Comparison of ENCODE assay signal across 18 cellular contexts in the genomic region with DNA sequence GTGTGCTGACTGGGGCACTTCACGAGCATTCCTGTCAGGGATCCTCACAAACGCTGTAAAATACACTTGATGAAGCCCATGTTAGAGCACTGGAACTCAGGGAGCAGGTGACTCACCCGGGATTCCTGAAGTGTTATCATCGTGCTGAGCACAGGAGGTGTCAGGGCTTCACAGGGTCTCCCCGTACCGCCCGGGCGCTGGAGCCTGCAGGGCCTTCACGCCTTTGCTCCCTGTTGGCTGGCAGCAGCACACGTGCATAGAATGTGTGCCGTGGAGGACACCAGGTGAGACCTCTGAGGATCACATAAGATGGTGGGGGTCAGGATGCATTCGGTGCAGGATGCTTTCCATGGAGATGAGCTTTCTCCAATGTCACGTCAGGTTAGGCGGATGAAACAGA.
DNase-seq lines count a peak whose midpoint lies in the region; ATAC-seq and TF ChIP-seq lines count a peak whose summit lies in the region.
"Had no signal": no experiment of that assay in that cellular context is flagged by ENCODE, and none has a peak within 500 bp of the region (broad histone marks: within the 10 kb centered on the region; RNA-seq: fewer than 3 reads in every experiment).

No MANE protein-coding gene starts in this region.

- CTCF ChIA-PET in WTC11 (lab: Charles Lee), result no interaction called here

- no peaks in the 10 kb centered on the region for H3K27me3 ChIP-seq in GM23338 (ENCODE audit: insufficient read depth)
- H3K27me3 ChIP-seq in osteoblast (ENCODE audit: insufficient read depth, low read length), result no peaks in the 10 kb centered on the region
- H3K27me3 ChIP-seq: BE2C had no signal

- POLR2A ChIA-PET in WTC11 (lab: Charles Lee), result interaction anchor here (0.6 kb wide), 1 partner anchor 639 kb away, joined by 3 read pairs; no protein-coding TSS in a partner anchor

- H3K27ac Mint-ChIP-seq in GM23338 (peak overlapping the region; percentile 8; the same call in 1 of the 2 replicates), WTC11 (0 out of 2 replicates have a peak overlapping the region, but pooled peaks have one; percentile 9)

- DNase-seq in GM23338 (ENCODE audit: low spot score) (no peak), WTC11 (ENCODE audit: low spot score) (no peak), left kidney (ENCODE audit: low read depth, low spot score) (peak; percentile 33), osteoblast (ENCODE audit: insufficient read length, low spot score, missing footprints) (peak; percentile 8), NCI-H2081 treated with DMSO at 0.1 percent for 48 hours (lab: John Stamatoyannopoulos, UW) (no peak), SW480 (ENCODE audit: low spot score) (no peak)
- DNase-seq: 8988T; BE2C; C1 segment of cervical spinal cord; CD4-positive, CD25-positive, alpha-beta regulatory T cell; CD8-positive, alpha-beta memory T cell; COR-L47; DMS 273 treated with DMSO at 0.1 percent for 48 hours; DMS53; DND-41 had no signal

- H3K4me1 Mint-ChIP-seq in GM23338 (no peaks in the 10 kb centered on the region), WTC11 (peaks cover 2% of the 10 kb centered on the region; the same call in 1 of the 2 replicates)

- H3K27ac ChIP-seq in GM23338 (ENCODE audit: low read depth), result no peak overlapping the region
- no peak overlapping the region for H3K27ac ChIP-seq in osteoblast (ENCODE audit: low read depth, low read length)

- no peaks in the 10 kb centered on the region for H3K79me2 ChIP-seq in GM23338 (replicated peaks; ENCODE audit: insufficient read depth)
- H3K79me2 ChIP-seq in osteoblast (ENCODE audit: insufficient read depth, low read length), result no peaks in the 10 kb centered on the region

- no peak for ATAC-seq in GM23338
- no peak for ATAC-seq in WTC11
- ATAC-seq in HG03139 (IDR thresholded peaks at IDR 0.05; ENCODE audit: unreplicated experiment), result no peak
- no peak for ATAC-seq in HG02588 (IDR thresholded peaks at IDR 0.05; ENCODE audit: unreplicated experiment)

- TF ChIP-seq CTCF in GM23338 (conservative IDR thresholded peaks at IDR 0.05; ENCODE audit: low read depth in 2 of 2), result no peak
- TF ChIP-seq CTCF in WTC11 (IDR thresholded peaks at IDR 0.05), result no peak
- TF ChIP-seq CTCF in osteoblast (IDR thresholded peaks at IDR 0.05; ENCODE audit: extremely low read depth, low read depth, low read length), result no peak

- H3K27me3 Mint-ChIP-seq in GM23338 (ENCODE audit: insufficient read depth, low read depth, poor library complexity), result peaks cover 12% of the 10 kb centered on the region
- H3K27me3 Mint-ChIP-seq in WTC11 (ENCODE audit: low read depth), result no peaks in the 10 kb centered on the region
- H3K27me3 Mint-ChIP-seq: CD4-positive, CD25-positive, alpha-beta regulatory T cell had no signal

- H2AFZ ChIP-seq in GM23338 (no peak overlapping the region), osteoblast (ENCODE audit: low read length) (no peak overlapping the region)

- 0 out of 2 replicates have a peak, but pooled peaks cover 13% of the 10 kb centered on the region for H4K20me1 ChIP-seq in GM23338 (replicated peaks; ENCODE audit: insufficient read depth)
- no peaks in the 10 kb centered on the region for H4K20me1 ChIP-seq in osteoblast (ENCODE audit: insufficient read depth, low read length)

- no peaks in the 10 kb centered on the region for H3K9me3 ChIP-seq in osteoblast (ENCODE audit: low read depth, low read length)
- H3K9me3 ChIP-seq: BE2C, HAP-1 had no signal

- H3K4me3 Mint-ChIP-seq in GM23338 (no peak overlapping the region), WTC11 (no peak overlapping the region)
- H3K4me3 Mint-ChIP-seq: CD4-positive, CD25-positive, alpha-beta regulatory T cell; CD8-positive, alpha-beta memory T cell had no signal

- H3K36me3 ChIP-seq in GM23338 (ENCODE audit: insufficient read depth) (0 out of 2 replicates have a peak, but pooled peaks cover 5% of the 10 kb centered on the region), osteoblast (ENCODE audit: insufficient read depth, low read length) (no peaks in the 10 kb centered on the region)
- H3K36me3 ChIP-seq: BE2C, HAP-1 had no signal

- H3K9me3 Mint-ChIP-seq in GM23338 (no peaks in the 10 kb centered on the region; the same call in 2 of the 3 replicates), WTC11 (peaks cover 5% of the 10 kb centered on the region; the same call in 1 of the 2 replicates)

- no peaks in the 10 kb centered on the region for H3F3A ChIP-seq in GM23338 (replicated peaks; ENCODE audit: low read depth)

- H3K4me3 ChIP-seq in GM23338 (no peak overlapping the region), osteoblast (ENCODE audit: insufficient read depth, low read length) (no peak overlapping the region)
- H3K4me3 ChIP-seq: HAP-1 had no signal

- H3K4me2 ChIP-seq in GM23338 (no peak overlapping the region), osteoblast (ENCODE audit: insufficient read depth, low read length) (no peak overlapping the region)

- H3K4me1 ChIP-seq in GM23338 (ENCODE audit: insufficient read depth) (no peaks in the 10 kb centered on the region), osteoblast (ENCODE audit: insufficient read depth, low read length) (no peaks in the 10 kb centered on the region)
- H3K4me1 ChIP-seq: BE2C, HAP-1 had no signal

- no peaks in the 10 kb centered on the region for H3K9me2 ChIP-seq in GM23338 (ENCODE audit: insufficient read depth)

- H3K36me3 Mint-ChIP-seq in GM23338 (ENCODE audit: low read depth), result peaks cover 18% of the 10 kb centered on the region
- H3K36me3 Mint-ChIP-seq in WTC11, result peaks cover 22% of the 10 kb centered on the region
- H3K36me3 Mint-ChIP-seq: CD4-positive, CD25-positive, alpha-beta regulatory T cell; CD8-positive, alpha-beta memory T cell had no signal

TF ChIP-seq in GM23338, 12 proteins besides CTCF, POLR2A, EP300 and RAD21 (continues in another document):
- TF ChIP-seq POLR2AphosphoS5 (IDR thresholded peaks at IDR 0.05; ENCODE audit: low read depth) (no peak), ZNF114 (CRISPR knock-in tag; IDR thresholded peaks at IDR 0.05) (no peak), ZNF331 (CRISPR knock-in tag; IDR thresholded peaks at IDR 0.05; ENCODE audit: low read depth) (no peak), EZH2 (IDR thresholded peaks at IDR 0.05; ENCODE audit: low read depth, unreplicated experiment) (no peak), JUNB (IDR thresholded peaks at IDR 0.05; ENCODE audit: unreplicated experiment) (no peak), NANOG (IDR thresholded peaks at IDR 0.05; ENCODE audit: borderline replicate concordance) (no peak)
- TF ChIP-seq, protein P1, sequence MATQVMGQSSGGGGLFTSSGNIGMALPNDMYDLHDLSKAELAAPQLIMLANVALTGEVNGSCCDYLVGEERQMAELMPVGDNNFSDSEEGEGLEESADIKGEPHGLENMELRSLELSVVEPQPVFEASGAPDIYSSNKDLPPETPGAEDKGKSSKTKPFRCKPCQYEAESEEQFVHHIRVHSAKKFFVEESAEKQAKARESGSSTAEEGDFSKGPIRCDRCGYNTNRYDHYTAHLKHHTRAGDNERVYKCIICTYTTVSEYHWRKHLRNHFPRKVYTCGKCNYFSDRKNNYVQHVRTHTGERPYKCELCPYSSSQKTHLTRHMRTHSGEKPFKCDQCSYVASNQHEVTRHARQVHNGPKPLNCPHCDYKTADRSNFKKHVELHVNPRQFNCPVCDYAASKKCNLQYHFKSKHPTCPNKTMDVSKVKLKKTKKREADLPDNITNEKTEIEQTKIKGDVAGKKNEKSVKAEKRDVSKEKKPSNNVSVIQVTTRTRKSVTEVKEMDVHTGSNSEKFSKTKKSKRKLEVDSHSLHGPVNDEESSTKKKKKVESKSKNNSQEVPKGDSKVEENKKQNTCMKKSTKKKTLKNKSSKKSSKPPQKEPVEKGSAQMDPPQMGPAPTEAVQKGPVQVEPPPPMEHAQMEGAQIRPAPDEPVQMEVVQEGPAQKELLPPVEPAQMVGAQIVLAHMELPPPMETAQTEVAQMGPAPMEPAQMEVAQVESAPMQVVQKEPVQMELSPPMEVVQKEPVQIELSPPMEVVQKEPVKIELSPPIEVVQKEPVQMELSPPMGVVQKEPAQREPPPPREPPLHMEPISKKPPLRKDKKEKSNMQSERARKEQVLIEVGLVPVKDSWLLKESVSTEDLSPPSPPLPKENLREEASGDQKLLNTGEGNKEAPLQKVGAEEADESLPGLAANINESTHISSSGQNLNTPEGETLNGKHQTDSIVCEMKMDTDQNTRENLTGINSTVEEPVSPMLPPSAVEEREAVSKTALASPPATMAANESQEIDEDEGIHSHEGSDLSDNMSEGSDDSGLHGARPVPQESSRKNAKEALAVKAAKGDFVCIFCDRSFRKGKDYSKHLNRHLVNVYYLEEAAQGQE (IDR thresholded peaks at IDR 0.05; ENCODE audit: unreplicated experiment), result no peak

TF ChIP-seq in WTC11, 78 proteins besides CTCF, POLR2A, EP300 and RAD21 (continues in another document):
- TF ChIP-seq, protein P2, sequence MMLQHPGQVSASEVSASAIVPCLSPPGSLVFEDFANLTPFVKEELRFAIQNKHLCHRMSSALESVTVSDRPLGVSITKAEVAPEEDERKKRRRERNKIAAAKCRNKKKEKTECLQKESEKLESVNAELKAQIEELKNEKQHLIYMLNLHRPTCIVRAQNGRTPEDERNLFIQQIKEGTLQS (CRISPR knock-in tag; conservative IDR thresholded peaks at IDR 0.05), result no peak
- TF ChIP-seq KAT7 (CRISPR knock-in tag; IDR thresholded peaks at IDR 0.05; ENCODE audit: borderline replicate concordance) (no peak), ZNF219 (CRISPR knock-in tag; IDR thresholded peaks at IDR 0.05; ENCODE audit: borderline replicate concordance) (no peak), ZNF416 (CRISPR knock-in tag; IDR thresholded peaks at IDR 0.05) (no peak)
- TF ChIP-seq, protein P3, sequence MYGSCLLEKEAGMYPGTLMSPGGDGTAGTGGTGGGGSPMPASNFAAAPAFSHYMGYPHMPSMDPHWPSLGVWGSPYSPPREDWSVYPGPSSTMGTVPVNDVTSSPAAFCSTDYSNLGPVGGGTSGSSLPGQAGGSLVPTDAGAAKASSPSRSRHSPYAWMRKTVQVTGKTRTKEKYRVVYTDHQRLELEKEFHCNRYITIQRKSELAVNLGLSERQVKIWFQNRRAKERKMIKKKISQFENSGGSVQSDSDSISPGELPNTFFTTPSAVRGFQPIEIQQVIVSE (CRISPR knock-in tag; IDR thresholded peaks at IDR 0.05; ENCODE audit: borderline replicate concordance), result no peak
- TF ChIP-seq, protein P4, sequence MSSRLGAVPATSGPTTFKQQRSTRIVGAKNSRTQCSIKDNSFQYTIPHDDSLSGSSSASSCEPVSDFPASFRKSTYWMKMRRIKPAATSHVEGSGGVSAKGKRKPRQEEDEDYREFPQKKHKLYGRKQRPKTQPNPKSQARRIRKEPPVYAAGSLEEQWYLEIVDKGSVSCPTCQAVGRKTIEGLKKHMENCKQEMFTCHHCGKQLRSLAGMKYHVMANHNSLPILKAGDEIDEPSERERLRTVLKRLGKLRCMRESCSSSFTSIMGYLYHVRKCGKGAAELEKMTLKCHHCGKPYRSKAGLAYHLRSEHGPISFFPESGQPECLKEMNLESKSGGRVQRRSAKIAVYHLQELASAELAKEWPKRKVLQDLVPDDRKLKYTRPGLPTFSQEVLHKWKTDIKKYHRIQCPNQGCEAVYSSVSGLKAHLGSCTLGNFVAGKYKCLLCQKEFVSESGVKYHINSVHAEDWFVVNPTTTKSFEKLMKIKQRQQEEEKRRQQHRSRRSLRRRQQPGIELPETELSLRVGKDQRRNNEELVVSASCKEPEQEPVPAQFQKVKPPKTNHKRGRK (CRISPR knock-in tag; IDR thresholded peaks at IDR 0.05; ENCODE audit: borderline replicate concordance), result no peak

Comparison
In these comparisons a context has a peak if more than half of its experiments do, and no peak if none do; other contexts are left out.
1. DNase-seq: peak in left kidney (single experiment) and osteoblast (single experiment); none in GM23338 (single experiment), WTC11 (single experiment), NCI-H2081 treated with DMSO at 0.1 percent for 48 hours (single experiment) and SW480 (single experiment).